ENCODE assay signal across 8 cellular contexts in genomic region chr9:3478549-3478953, GRCh38. TPM values are rescaled to one million over a fixed set of nuclear protein-coding genes. Genes with fewer than 3 reads are reported as not detected.
DNase-seq lines count a peak whose midpoint lies in the region; ATAC-seq and TF ChIP-seq lines count a peak whose summit lies in the region.

No MANE protein-coding gene starts in this region.

- peak; percentile 17 to 58 (median 30) for DNase-seq in CD4-positive, alpha-beta memory T cell
- peak; percentile 96 for DNase-seq in epithelial cell of esophagus (ENCODE audit: low read depth)
- no peak for DNase-seq in NCI-H774 (lab: John Stamatoyannopoulos, UW)
- DNase-seq in medulla oblongata (ENCODE audit: extremely low spot score), result no peak
- no peak for DNase-seq in cortex of kidney (lab: John Stamatoyannopoulos, UW)
- DNase-seq in NCI-H2107 treated with DMSO at 0.1 percent for 48 hours (lab: John Stamatoyannopoulos, UW; ENCODE audit: unreplicated experiment), result no peak

- no peaks in the 10 kb centered on the region for H3K36me3 ChIP-seq in CD4-positive, alpha-beta memory T cell (ENCODE audit: insufficient read depth, low read length)
- no peaks in the 10 kb centered on the region; the same call in 1 of the 2 replicates for H3K36me3 ChIP-seq in KOPT-K1 (ENCODE audit: insufficient read depth, low read length)

- H3K36me3 Mint-ChIP-seq in CD4-positive, alpha-beta memory T cell, result peaks cover 5 to 9% of the 10 kb centered on the region in 2 donors

- no peak for TF ChIP-seq CTCF in epithelial cell of esophagus (IDR thresholded peaks at IDR 0.05; ENCODE audit: insufficient read depth, low read depth, low read length, missing control alignments)

- peaks cover 0 to 3% (median 0%) of the 10 kb centered on the region in 8 donors for H3K9me3 Mint-ChIP-seq in CD4-positive, alpha-beta memory T cell

- H3K4me3 ChIP-seq in CD4-positive, alpha-beta memory T cell (ENCODE audit: low read length in 2 of 2), result no peak overlapping the region
- no peak overlapping the region for H3K4me3 ChIP-seq in epithelial cell of esophagus (ENCODE audit: low read length)

- H3K27me3 ChIP-seq in CD4-positive, alpha-beta memory T cell (ENCODE audit: insufficient read depth, low read length), result no peaks in the 10 kb centered on the region

- H3K4me1 ChIP-seq in CD4-positive, alpha-beta memory T cell (ENCODE audit: insufficient read depth, low read length), result peaks cover 37% of the 10 kb centered on the region

- no peaks in the 10 kb centered on the region for H3K9me3 ChIP-seq in CD4-positive, alpha-beta memory T cell (ENCODE audit: control insufficient read depth in 1 of 2, low read length in 2 of 2)
- peaks cover 5% of the 10 kb centered on the region for H3K9me3 ChIP-seq in KOPT-K1 (ENCODE audit: insufficient read depth, low read length, poor library complexity, severe bottlenecking)

- H3K27ac ChIP-seq in CD4-positive, alpha-beta memory T cell (ENCODE audit: low read depth, low read length), result peak overlapping the region; percentile 58
- peak overlapping the region; percentile 20 for H3K27ac ChIP-seq in KOPT-K1 (ENCODE audit: low read depth, low read length, poor library complexity, severe bottlenecking)

- POLR2A ChIA-PET in CD4-positive, alpha-beta memory T cell (lab: Charles Lee; ENCODE audit: partially characterized antibody), result interaction anchor here (0.7 to 8.8 kb wide), 7 partner anchors 10 to 1314 kb away, joined by 3 to 249 read pairs (median 4); partner anchors contain the start of genes RCL1 and RFX3

- CTCF ChIA-PET in CD4-positive, alpha-beta memory T cell (lab: Charles Lee; ENCODE audit: partially characterized antibody), result interaction anchor here (1.2 to 6.0 kb wide), 3 partner anchors 11 to 49 kb away, joined by 3 to 26 read pairs (median 26); no protein-coding TSS in a partner anchor

- peak overlapping the region; percentile 94 to 100 (median 97) for H3K27ac Mint-ChIP-seq in CD4-positive, alpha-beta memory T cell

- ATAC-seq in GM21423 (IDR thresholded peaks at IDR 0.05; ENCODE audit: unreplicated experiment), result peak; percentile 41

- H3K4me3 Mint-ChIP-seq in CD4-positive, alpha-beta memory T cell, result peak overlapping the region; percentile 76 to 98 (median 90)

- no peaks in the 10 kb centered on the region for H3K27me3 Mint-ChIP-seq in CD4-positive, alpha-beta memory T cell

- peaks cover 40 to 77% (median 48%) of the 10 kb centered on the region in 4 donors for H3K4me1 Mint-ChIP-seq in CD4-positive, alpha-beta memory T cell

- intact Hi-C loops in CD4-positive, alpha-beta memory T cell (cut with micrococcal nuclease), result loop anchor here (1.0 kb wide), 1 partner anchor 46 kb away; no protein-coding TSS in a partner anchor

RNA-seq across cellular contexts. Expression of gene RFX3, which starts 47.2 kb away (rescaled TPM):
- 10 to 100 TPM; 25.9 to 30.8 TPM for total RNA-seq in CD4-positive, alpha-beta memory T cell
- polyA plus RNA-seq in CD4-positive, alpha-beta memory T cell, result 1 to 10 TPM; 3.0 to 7.0 TPM

Comparison
In these comparisons a context has a peak if more than half of its experiments do, and no peak if none do; other contexts are left out.
1. DNase-seq: peak in CD4-positive, alpha-beta memory T cell (5 of 5) and epithelial cell of esophagus (single experiment); none in NCI-H774 (single experiment), medulla oblongata (single experiment), cortex of kidney (single experiment) and NCI-H2107 treated with DMSO at 0.1 percent for 48 hours (single experiment).